In the genomic region with DNA sequence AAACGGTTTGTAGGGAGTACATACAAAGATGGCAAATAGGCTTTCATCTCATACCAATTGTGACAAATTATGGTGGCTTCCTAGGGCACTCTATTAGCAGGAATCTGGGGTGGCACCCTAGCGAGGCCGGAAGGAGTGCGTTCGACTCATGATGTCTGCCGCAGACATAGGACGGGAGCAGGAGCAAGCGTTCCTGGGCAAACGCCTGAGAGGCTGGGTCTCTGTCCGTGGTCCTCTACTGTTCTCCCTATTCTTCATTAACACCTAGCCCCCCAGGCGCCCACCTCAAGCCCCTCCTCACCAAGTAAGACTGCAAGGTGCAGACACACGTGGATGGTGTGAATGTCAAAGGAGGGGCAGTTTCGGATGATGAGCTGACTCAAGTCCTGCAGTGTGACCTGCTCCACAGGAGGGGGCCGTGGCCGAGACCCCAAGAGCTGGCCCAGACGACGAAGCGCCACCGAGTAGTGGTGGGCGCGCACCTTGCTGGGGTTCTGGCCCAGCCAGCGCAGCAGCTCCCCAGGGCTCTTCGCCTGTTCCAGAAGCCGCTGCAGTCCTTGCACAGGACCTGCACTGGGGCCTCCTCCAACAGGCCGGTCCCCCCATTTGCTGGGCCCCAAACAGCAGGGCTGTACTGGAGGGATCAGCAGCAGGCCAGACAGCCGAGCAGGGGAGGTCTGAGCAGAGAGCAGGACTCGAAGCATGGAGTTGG, we compare ENCODE assay signal across 8 cellular contexts. TPM values are rescaled to one million over a fixed set of nuclear protein-coding genes. Genes with fewer than 3 reads are reported as not detected.
DNase-seq lines count a peak whose midpoint lies in the region; ATAC-seq and TF ChIP-seq lines count a peak whose summit lies in the region.

No MANE protein-coding gene starts in this region.

- no peak for TF ChIP-seq CTCF in H9 (conservative IDR thresholded peaks at IDR 0.05)
- TF ChIP-seq CTCF in right atrium auricular region (IDR thresholded peaks at IDR 0.05) = no peak

- no peak for ATAC-seq in left lobe of liver

- H2BK12ac ChIP-seq in H9 (ENCODE audit: insufficient read length, low read depth, low read length) = no peak overlapping the region

- intact Hi-C loops in activated CD4-positive, alpha-beta memory T cell treated with anti-CD3 and anti-CD28 coated beads for 36 hours (cut with micrococcal nuclease) = no loop called here

- no peak overlapping the region for H3K27ac ChIP-seq in H9 (ENCODE audit: insufficient read length, low read depth, low read length)
- H3K27ac ChIP-seq in right atrium auricular region = peak overlapping the region in 1 of 2 donors; percentile 96
- no peak overlapping the region for H3K27ac ChIP-seq in skeletal muscle tissue (ENCODE audit: low read depth, low read length)

- no peak overlapping the region for H2BK5ac ChIP-seq in H9 (ENCODE audit: insufficient read length, low read length)

- no peak overlapping the region for H3K18ac ChIP-seq in H9 (ENCODE audit: insufficient read length, low read depth, low read length)

- H3K4me3 ChIP-seq in right atrium auricular region (peak overlapping the region; percentile 68 to 80), skeletal muscle tissue (ENCODE audit: low read length in 3 of 3) (peak overlapping the region; percentile 90 to 95 (median 93))

- H3K27me3 Mint-ChIP-seq in H9 (ENCODE audit: low read depth) = peaks cover 6% of the 10 kb centered on the region
- no peaks in the 10 kb centered on the region for H3K27me3 Mint-ChIP-seq in activated CD4-positive, alpha-beta memory T cell treated with anti-CD3 and anti-CD28 coated beads for 36 hours

- H3K14ac ChIP-seq in H9 (ENCODE audit: insufficient read depth, low read length) = no peak overlapping the region

- no peaks in the 10 kb centered on the region for H3K9me3 Mint-ChIP-seq in H9
- H3K9me3 Mint-ChIP-seq in activated CD4-positive, alpha-beta memory T cell treated with anti-CD3 and anti-CD28 coated beads for 36 hours = no peaks in the 10 kb centered on the region

- no CpG with 5 or more reads among the region's 27 CpGs for WGBS in H9 (ENCODE audit: extremely low coverage, insufficient read length, low lambda C conversion rate)

- H3K23ac ChIP-seq in H9 (ENCODE audit: insufficient read length, low read depth, low read length) = no peak overlapping the region

- H3K4me1 Mint-ChIP-seq in H9 = peaks cover 32 to 43% of the 10 kb centered on the region in 2 experiments
- peaks cover 28% of the 10 kb centered on the region for H3K4me1 Mint-ChIP-seq in activated CD4-positive, alpha-beta memory T cell treated with anti-CD3 and anti-CD28 coated beads for 36 hours (ENCODE audit: low read depth)

- H4K5ac ChIP-seq in H9 (ENCODE audit: insufficient read length, low read depth, low read length) = no peak overlapping the region

- no peak overlapping the region for H2BK20ac ChIP-seq in H9 (ENCODE audit: low read depth, low read length, poor library complexity, severe bottlenecking)

- POLR2A ChIA-PET in activated CD4-positive, alpha-beta memory T cell treated with anti-CD3 and anti-CD28 coated beads for 36 hours (lab: Charles Lee) = no interaction called here

- H3T11ph ChIP-seq in H9 (ENCODE audit: low read length) = no peak overlapping the region

- H3K27me3 ChIP-seq in H9 (ENCODE audit: insufficient read depth, low read length) (no peaks in the 10 kb centered on the region; the same call in 1 of the 2 replicates), right atrium auricular region (no peaks in the 10 kb centered on the region), skeletal muscle tissue (ENCODE audit: control insufficient read depth in 3 of 3, insufficient read depth in 3 of 3, low read length in 3 of 3) (no peaks in the 10 kb centered on the region)

- peak overlapping the region in 2 of 3 experiments; percentile 66 to 84; a peak in 1 of 7 replicates for H3K27ac Mint-ChIP-seq in H9
- peak overlapping the region; percentile 86 for H3K27ac Mint-ChIP-seq in activated CD4-positive, alpha-beta memory T cell treated with anti-CD3 and anti-CD28 coated beads for 36 hours

- H2AK5ac ChIP-seq in H9 (ENCODE audit: insufficient read length, low read length) = no peak overlapping the region

- no peak overlapping the region for H2BK120ac ChIP-seq in H9 (ENCODE audit: low read depth, low read length, poor library complexity, severe bottlenecking)

- H3K4me3 Mint-ChIP-seq in H9 = peak overlapping the region; percentile 79 to 92
- peak overlapping the region; percentile 93 for H3K4me3 Mint-ChIP-seq in activated CD4-positive, alpha-beta memory T cell treated with anti-CD3 and anti-CD28 coated beads for 36 hours

- H2AFZ ChIP-seq in H9 (ENCODE audit: low read length) = no peak overlapping the region

- H2BK15ac ChIP-seq in H9 (ENCODE audit: low read depth, low read length) = no peak overlapping the region

- peaks cover 11 to 25% (median 22%) of the 10 kb centered on the region in 3 experiments for H3K36me3 Mint-ChIP-seq in H9 (ENCODE audit: insufficient read depth in 1 of 3, low read depth in 3 of 3)
- H3K36me3 Mint-ChIP-seq in activated CD4-positive, alpha-beta memory T cell treated with anti-CD3 and anti-CD28 coated beads for 36 hours = peaks cover 13% of the 10 kb centered on the region

- no peak overlapping the region for H4K91ac ChIP-seq in H9 (ENCODE audit: insufficient read length, low read depth, low read length)

- H3K9me3 ChIP-seq in H9 (ENCODE audit: control insufficient read depth, low read depth, low read length) (no peaks in the 10 kb centered on the region), right atrium auricular region (no peaks in the 10 kb centered on the region), skeletal muscle tissue (ENCODE audit: control insufficient read depth in 3 of 3, low read length in 3 of 3) (no peaks in the 10 kb centered on the region)

- H3K79me2 ChIP-seq in H9 (ENCODE audit: insufficient read depth, low read length) = no peaks in the 10 kb centered on the region; the same call in 1 of the 2 replicates

- no peak overlapping the region for H3K4ac ChIP-seq in H9 (ENCODE audit: low read depth, low read length)

- H3K4me2 ChIP-seq in H9 (ENCODE audit: insufficient read depth, insufficient read length, low read length) = peak overlapping the region; percentile 70

- H3K4me1 ChIP-seq in H9 (ENCODE audit: insufficient read depth, low read length) (no peaks in the 10 kb centered on the region), right atrium auricular region (peaks cover 0 to 68% of the 10 kb centered on the region in 2 donors), skeletal muscle tissue (ENCODE audit: control insufficient read depth in 3 of 3, insufficient read depth in 3 of 3, low read length in 3 of 3) (peaks cover 43 to 49% (median 47%) of the 10 kb centered on the region in 3 donors)

- no peaks in the 10 kb centered on the region for H4K20me1 ChIP-seq in H9 (ENCODE audit: control insufficient read depth, insufficient read depth, insufficient read length)

- DNase-seq in H9 (no peak), right atrium auricular region (ENCODE audit: low spot score) (no peak), left lobe of liver (ENCODE audit: low spot score) (no peak), hepatic stellate cell (ENCODE audit: low spot score) (no peak), EL (no peak), NCI-H82 treated with DMSO at 0.1 percent for 48 hours (lab: John Stamatoyannopoulos, UW; ENCODE audit: unreplicated experiment) (no peak)
- no peak for DNase-seq in activated CD4-positive, alpha-beta memory T cell treated with anti-CD3 and anti-CD28 coated beads for 36 hours

- no peak overlapping the region for H3K56ac ChIP-seq in H9 (ENCODE audit: insufficient read length, low read depth, low read length)

- CTCF ChIA-PET in activated CD4-positive, alpha-beta memory T cell treated with anti-CD3 and anti-CD28 coated beads for 36 hours (lab: Charles Lee) = no interaction called here

- H4K8ac ChIP-seq in H9 (replicated peaks; ENCODE audit: insufficient read length, low read depth, low read length) = no peak overlapping the region

- H3K9ac ChIP-seq in H9 (ENCODE audit: extremely low read depth, insufficient read length, low read length) = no peak overlapping the region
- peak overlapping the region; percentile 78 to 95 (median 91) for H3K9ac ChIP-seq in skeletal muscle tissue (ENCODE audit: low read depth in 1 of 3, low read length in 3 of 3)

- H3K36me3 ChIP-seq in right atrium auricular region (peaks cover 24% of the 10 kb centered on the region), skeletal muscle tissue (ENCODE audit: control insufficient read depth in 3 of 3, insufficient read depth in 3 of 3, low read length in 3 of 3) (peaks cover 23 to 29% (median 28%) of the 10 kb centered on the region in 3 donors)

- no peaks in the 10 kb centered on the region for H3K79me1 ChIP-seq in H9 (ENCODE audit: insufficient read depth, low read depth, low read length, poor library complexity, severe bottlenecking)

- peaks cover 7% of the 10 kb centered on the region for H3K23me2 ChIP-seq in H9 (ENCODE audit: insufficient read length, low read depth, low read length, poor library complexity, severe bottlenecking)

RNA-seq across cellular contexts. Expression of a gene that starts 1.3 kb away (rescaled TPM):
- total RNA-seq in H9 (2021) (57.8 and 59.5 TPM in 2 replicates), right atrium auricular region (10 to 100 TPM; 85.9 to 96.4 TPM), skeletal muscle tissue (55.3 TPM), left lobe of liver (61.3 TPM)
- total RNA-seq in activated CD4-positive, alpha-beta memory T cell treated with anti-CD3 and anti-CD28 coated beads for 36 hours = 10 to 100 TPM; 56.8 to 57.4 TPM

RNA-seq across cellular contexts. Expression of a gene that starts 3.9 kb away (rescaled TPM):
- total RNA-seq in H9 (2021) (45.4 and 53.6 TPM in 2 replicates), right atrium auricular region (10 to 100 TPM; 28.0 to 53.6 TPM), skeletal muscle tissue (12.5 TPM), left lobe of liver (60.4 TPM)
- total RNA-seq in activated CD4-positive, alpha-beta memory T cell treated with anti-CD3 and anti-CD28 coated beads for 36 hours = 10 to 100 TPM; 53.8 to 60.9 TPM

RNA-seq across cellular contexts. Expression of a gene that starts 6.9 kb away (rescaled TPM):
- total RNA-seq in H9 (2021) = 97.7 and 99.6 TPM in 2 replicates
- total RNA-seq in activated CD4-positive, alpha-beta memory T cell treated with anti-CD3 and anti-CD28 coated beads for 36 hours = 10 to 100 TPM; 29.8 to 36.5 TPM
- total RNA-seq in right atrium auricular region = 10 to 100 TPM; 29.8 to 42.1 TPM
- total RNA-seq in skeletal muscle tissue = 28.7 TPM
- 54.7 TPM for total RNA-seq in left lobe of liver

RNA-seq across cellular contexts. Expression of a gene that starts 20.0 kb away (rescaled TPM):
- total RNA-seq in H9 (2021) (136 and 138 TPM in 2 replicates), right atrium auricular region (100 to 1,000 TPM in 1 of 2 donors, 10 to 100 TPM in 1; 55.3 to 114 TPM), skeletal muscle tissue (31.3 TPM), left lobe of liver (83.1 TPM)
- 10 to 100 TPM; 46.7 to 50.5 TPM for total RNA-seq in activated CD4-positive, alpha-beta memory T cell treated with anti-CD3 and anti-CD28 coated beads for 36 hours

RNA-seq across cellular contexts. Expression of a gene that starts 21.7 kb away (rescaled TPM):
- total RNA-seq in H9 (2021) (16.3 and 19.9 TPM in 2 replicates), right atrium auricular region (1 to 10 TPM; 4.4 to 4.9 TPM), skeletal muscle tissue (5.7 TPM), left lobe of liver (9.6 TPM)
- 10 to 100 TPM; 12.8 to 14.1 TPM for total RNA-seq in activated CD4-positive, alpha-beta memory T cell treated with anti-CD3 and anti-CD28 coated beads for 36 hours
